In genomic region chr5:139795074-139796001, GRCh38 we compare ENCODE assay signal across 8 cellular contexts. TPM values are rescaled to one million over a fixed set of nuclear protein-coding genes. Genes with fewer than 3 reads are reported as not detected.
DNase-seq lines count a peak whose midpoint lies in the region; ATAC-seq and TF ChIP-seq lines count a peak whose summit lies in the region.
"Had no signal": no experiment of that assay in that cellular context is flagged by ENCODE, and none has a peak within 500 bp of the region (broad histone marks: within the 10 kb centered on the region; RNA-seq: fewer than 3 reads in every experiment).

Gene PSD2 (plus strand): TSS chr5:139795808. CDS start chr5:139809441, 13,633 bp downstream.

- H3K4me3 Mint-ChIP-seq in naive thymus-derived CD4-positive, alpha-beta T cell: peak within 1 kb of the TSS in 9 of 10 donors; percentile 48 to 77 (median 62)

- H3K9me3 ChIP-seq in naive thymus-derived CD4-positive, alpha-beta T cell (ENCODE audit: control insufficient read depth in 2 of 3, low read length in 3 of 3): no peaks in the 10 kb centered on the region

- peaks cover 5% of the 10 kb centered on the region in 2 donors for H3K27me3 ChIP-seq in naive thymus-derived CD4-positive, alpha-beta T cell (ENCODE audit: control insufficient read depth in 2 of 2, insufficient read depth in 2 of 2, low read length in 2 of 2)

- H3K4me1 Mint-ChIP-seq in naive thymus-derived CD4-positive, alpha-beta T cell: peaks cover 0 to 11% (median 5%) of the 10 kb centered on the region in 7 donors

- TF ChIP-seq CTCF in choroid plexus epithelial cell (conservative IDR thresholded peaks at IDR 0.05; ENCODE audit: low read depth, low read length): no peak

- peaks cover 57 to 80% (median 64%) of the 10 kb centered on the region in 5 donors for H3K27me3 Mint-ChIP-seq in naive thymus-derived CD4-positive, alpha-beta T cell

- no peak within 1 kb of the TSS for H3K27ac ChIP-seq in naive thymus-derived CD4-positive, alpha-beta T cell (ENCODE audit: low read depth, low read length)

- intact Hi-C loops in naive thymus-derived CD4-positive, alpha-beta T cell (cut with micrococcal nuclease): no loop called here

- ATAC-seq in naive thymus-derived CD4-positive, alpha-beta T cell: peak; percentile 23
- no peak for ATAC-seq in HG03280 (IDR thresholded peaks at IDR 0.05; ENCODE audit: unreplicated experiment)

- peak within 1 kb of the TSS in 2 of 9 donors; percentile 11 to 67 for H3K27ac Mint-ChIP-seq in naive thymus-derived CD4-positive, alpha-beta T cell

- no peaks in the 10 kb centered on the region for H3K36me3 Mint-ChIP-seq in naive thymus-derived CD4-positive, alpha-beta T cell

- POLR2A ChIA-PET in naive thymus-derived CD4-positive, alpha-beta T cell (lab: Charles Lee): no interaction called here

- no peaks in the 10 kb centered on the region for H3K4me1 ChIP-seq in naive thymus-derived CD4-positive, alpha-beta T cell (ENCODE audit: control insufficient read depth in 2 of 2, insufficient read depth in 2 of 2, low read length in 2 of 2)

- DNase-seq in GM03348 (ENCODE audit: low spot score) (peak; percentile 67), NCI-H69 (lab: John Stamatoyannopoulos, UW) (peak; percentile 78), choroid plexus epithelial cell (ENCODE audit: low read depth) (no peak), NCI-H1092 treated with DMSO at 0.1 percent for 48 hours (lab: John Stamatoyannopoulos, UW) (no peak), HT-29 (ENCODE audit: low spot score) (no peak)
- DNase-seq in naive thymus-derived CD4-positive, alpha-beta T cell: peak in 2 of 9 donors; percentile 11 to 27

- peaks cover 0 to 3% (median 0%) of the 10 kb centered on the region in 11 donors for H3K9me3 Mint-ChIP-seq in naive thymus-derived CD4-positive, alpha-beta T cell

- H3K36me3 ChIP-seq in naive thymus-derived CD4-positive, alpha-beta T cell (ENCODE audit: control insufficient read depth in 2 of 3, insufficient read depth in 3 of 3, low read length in 3 of 3): no peaks in the 10 kb centered on the region

- CTCF ChIA-PET in naive thymus-derived CD4-positive, alpha-beta T cell (lab: Charles Lee): interaction anchor here (1.6 kb wide), 1 partner anchor 173 kb away, joined by 4 read pairs; no protein-coding TSS in a partner anchor

- H3K4me3 ChIP-seq in choroid plexus epithelial cell (ENCODE audit: low read depth, low read length): peak within 1 kb of the TSS; percentile 17
- H3K4me3 ChIP-seq in naive thymus-derived CD4-positive, alpha-beta T cell (ENCODE audit: low read length): no peak within 1 kb of the TSS

RNA-seq across cellular contexts. Expression of gene PSD2, which starts in this region (rescaled TPM):
- under 1 TPM in 2 of 5 experiments, not detected in 3; 0.05 to 0.42 TPM for total RNA-seq in naive thymus-derived CD4-positive, alpha-beta T cell
- not detected for polyA plus RNA-seq in naive thymus-derived CD4-positive, alpha-beta T cell
- 0.05 TPM in 1 of 2 replicates, not detected in the other for total RNA-seq in HT-29 (2014; rRNA removed; shearing (Covaris generic))
- total RNA-seq: glomerular endothelial cell had no signal

Comparison
In these comparisons a context has a peak if more than half of its experiments do, and no peak if none do; other contexts are left out.
1. Peak in ATAC-seq in naive thymus-derived CD4-positive, alpha-beta T cell; RNA of the gene not detected or under 1 TPM.
2. DNase-seq: peak in GM03348 (single experiment) and NCI-H69 (single experiment); none in choroid plexus epithelial cell (single experiment), NCI-H1092 treated with DMSO at 0.1 percent for 48 hours (single experiment) and HT-29 (single experiment).